ENCODE assay signal across 2 cellular contexts in genomic region chr2:16024628-16025027, GRCh38.
DNase-seq lines count a peak whose midpoint lies in the region; ATAC-seq and TF ChIP-seq lines count a peak whose summit lies in the region.
"Not testable (repeated sequence)": the region's sequence is repeated elsewhere in the genome, so short reads cannot be mapped to it uniquely, and the experiment has no call there.

No MANE protein-coding gene starts in this region.

- not testable (repeated sequence) for H3K36me3 ChIP-seq in BE2C

- H3K9me3 ChIP-seq in BE2C: not testable (repeated sequence)

- peaks cover 54% of the 10 kb centered on the region for H3K4me1 Mint-ChIP-seq in WTC11

- H3K9me3 Mint-ChIP-seq in WTC11: not testable (repeated sequence)

- H3K36me3 Mint-ChIP-seq in WTC11: not testable (repeated sequence)

- CTCF ChIA-PET in WTC11 (lab: Charles Lee): interaction anchor here (1.2 kb wide), 1 partner anchor 10 kb away, joined by 6 read pairs; no protein-coding TSS in a partner anchor

- H3K27me3 Mint-ChIP-seq in WTC11 (ENCODE audit: low read depth): not testable (repeated sequence)

- POLR2A ChIA-PET in WTC11 (lab: Charles Lee): interaction anchor here (0.6 kb wide), 1 partner anchor 17 kb away, joined by 4 read pairs; no protein-coding TSS in a partner anchor

- H3K4me3 ChIP-seq in BE2C (ENCODE audit: low read depth, low read length): not testable (repeated sequence)

- H3K27ac Mint-ChIP-seq in WTC11: not testable (repeated sequence)

- not testable (repeated sequence) for TF ChIP-seq CTCF in BE2C (IDR thresholded peaks at IDR 0.05; ENCODE audit: low read depth, low read length); WTC11 (IDR thresholded peaks at IDR 0.05)

- peaks cover 29% of the 10 kb centered on the region for H3K4me1 ChIP-seq in BE2C

- H3K27me3 ChIP-seq in BE2C: not testable (repeated sequence)

- ATAC-seq in WTC11: not testable (repeated sequence)

- DNase-seq in BE2C: peak; percentile 96
- DNase-seq in WTC11 (ENCODE audit: low spot score): not testable (repeated sequence)

- H3K4me3 Mint-ChIP-seq in WTC11: not testable (repeated sequence)

TF ChIP-seq in WTC11, 78 proteins besides CTCF, POLR2A, EP300 and RAD21:
- TF ChIP-seq ZNF121 (CRISPR knock-in tag; IDR thresholded peaks at IDR 0.05): peak; percentile 74; the same call in 1 of the 2 replicates
